In the genomic region with DNA sequence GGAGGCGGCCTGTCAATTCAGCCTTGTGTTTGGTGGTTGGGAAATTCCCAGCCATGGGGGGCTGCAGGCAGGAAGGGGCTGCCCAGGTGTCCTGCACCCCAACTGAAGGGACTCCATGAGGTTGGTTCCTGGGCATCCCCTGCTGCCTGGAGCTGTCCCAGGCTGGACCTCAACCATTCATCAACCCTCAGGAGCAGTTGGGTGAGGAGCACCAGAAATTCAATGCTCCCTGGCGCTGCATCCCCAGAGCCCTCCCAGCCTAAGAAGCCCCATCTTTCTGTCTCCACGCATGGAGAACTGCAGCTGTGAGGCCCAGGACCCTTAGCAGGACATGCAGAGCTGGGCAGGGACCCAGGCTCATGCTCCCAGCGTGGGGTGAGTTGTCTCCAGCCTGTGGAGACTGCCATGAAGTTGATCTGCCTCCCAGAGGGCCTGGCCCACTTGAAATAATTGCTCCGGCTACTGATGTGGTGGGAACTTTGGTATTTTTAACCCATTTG, we compare ENCODE assay signal across 1 cellular context.
TF ChIP-seq lines count a peak whose summit lies in the region.

No MANE protein-coding gene starts in this region.

TF ChIP-seq in H1, 55 proteins besides CTCF, POLR2A, EP300 and RAD21:
- TF ChIP-seq GTF2F1 (IDR thresholded peaks at IDR 0.05; ENCODE audit: borderline replicate concordance, low read depth, low read length), result no peak
- TF ChIP-seq HDAC2 (IDR thresholded peaks at IDR 0.05; ENCODE audit: borderline replicate concordance in 1 of 2, low read depth in 2 of 2, low read length in 2 of 2), result no peak
- TF ChIP-seq SRF (IDR thresholded peaks at IDR 0.05; ENCODE audit: low read depth, low read length), result no peak
TF ChIP-seq in H1: peak in this region for 0.
